1 cellular context compared by ENCODE assay signal in the genomic region with DNA sequence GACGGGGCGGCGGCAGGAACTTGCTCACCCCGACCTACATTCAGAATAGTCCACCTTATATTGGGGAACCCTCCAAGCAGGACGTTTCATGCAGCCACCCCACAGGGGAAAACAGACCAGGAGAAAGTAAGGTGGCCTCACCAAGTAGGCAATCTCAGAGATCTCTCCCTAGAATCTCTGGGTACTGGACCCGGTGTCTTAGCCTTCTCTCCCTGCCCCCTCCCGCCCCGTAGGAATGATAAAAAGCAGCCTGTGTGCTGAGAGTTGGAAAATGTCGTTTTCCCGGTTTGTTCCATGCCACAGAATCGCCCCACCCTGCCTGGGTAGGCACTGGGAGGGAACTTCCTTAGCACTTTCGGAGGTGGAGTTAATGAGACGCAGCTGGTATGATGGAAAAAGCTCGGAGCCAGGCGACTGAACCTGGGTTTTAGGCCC.
TF ChIP-seq lines count a peak whose summit lies in the region.

No MANE protein-coding gene starts in this region.

TF ChIP-seq in endothelial cell of umbilical vein, 7 proteins besides CTCF, POLR2A, EP300 and RAD21:
- TF ChIP-seq GATA2 (IDR thresholded peaks at IDR 0.05; ENCODE audit: insufficient read depth, insufficient read length, low read depth, low read length), result no peak
- no peak for TF ChIP-seq JUN (IDR thresholded peaks at IDR 0.05; ENCODE audit: borderline replicate concordance, insufficient read depth, insufficient read length, low read depth)
- TF ChIP-seq POLR2AphosphoS5 (IDR thresholded peaks at IDR 0.05; ENCODE audit: insufficient read depth, low read depth, low read length), result no peak
- TF ChIP-seq MAX (IDR thresholded peaks at IDR 0.05; ENCODE audit: insufficient read depth, insufficient read length), result no peak
- TF ChIP-seq FOS (IDR thresholded peaks at IDR 0.05; ENCODE audit: borderline replicate concordance, insufficient read depth, low read length), result no peak
- TF ChIP-seq EZH2 (IDR thresholded peaks at IDR 0.05; ENCODE audit: borderline replicate concordance, low read depth, low read length, severe bottlenecking), result no peak
- no peak for TF ChIP-seq MYC (IDR thresholded peaks at IDR 0.05; ENCODE audit: low read depth, low read length)
